20 cellular contexts compared by ENCODE assay signal in genomic region chr19:49781394-49781793, GRCh38. TPM values are rescaled to one million over a fixed set of nuclear protein-coding genes. Genes with fewer than 3 reads are reported as not detected.
DNase-seq lines count a peak whose midpoint lies in the region; ATAC-seq, FAIRE-seq and TF ChIP-seq lines count a peak whose summit lies in the region.
"Had no signal": no experiment of that assay in that cellular context is flagged by ENCODE, and none has a peak within 500 bp of the region (broad histone marks: within the 10 kb centered on the region; RNA-seq: fewer than 3 reads in every experiment).

No MANE protein-coding gene starts in this region.

- peak overlapping the region; percentile 37 for H3K27ac Mint-ChIP-seq in astrocyte (ENCODE audit: unreplicated experiment)

- no peak for FAIRE-seq in astrocyte (lab: Jason Lieb, UNC)
- FAIRE-seq: islet of Langerhans had no signal

- H3K4me2 ChIP-seq in astrocyte (ENCODE audit: low read length) = no peak overlapping the region

- peaks cover 51% of the 10 kb centered on the region for H4K20me1 ChIP-seq in astrocyte (ENCODE audit: insufficient read depth, low read length)

- H3K36me3 Mint-ChIP-seq in astrocyte (ENCODE audit: low read depth, unreplicated experiment) = peaks cover 25% of the 10 kb centered on the region

- H3K4me3 ChIP-seq in right cardiac atrium (ENCODE audit: low read length) (no peak overlapping the region), astrocyte (ENCODE audit: insufficient read depth, low read depth, low read length) (no peak overlapping the region), mucosa of descending colon (no peak overlapping the region), Peyer's patch (no peak overlapping the region)
- H3K4me3 ChIP-seq: breast epithelium, esophagus squamous epithelium, vagina had no signal

- H3K79me2 ChIP-seq in astrocyte (ENCODE audit: insufficient read depth, low read length) = peaks cover 40% of the 10 kb centered on the region

- H3K9me3 Mint-ChIP-seq in astrocyte (ENCODE audit: unreplicated experiment) = no peaks in the 10 kb centered on the region

- H3K27ac ChIP-seq in right cardiac atrium (ENCODE audit: low read length) (no peak overlapping the region), astrocyte (ENCODE audit: low read depth, low read length) (no peak overlapping the region), Peyer's patch (no peak overlapping the region)
- H3K27ac ChIP-seq: breast epithelium, vagina had no signal

- H3K4me1 ChIP-seq in right cardiac atrium (ENCODE audit: control insufficient read depth, insufficient read depth, low read length) = no peaks in the 10 kb centered on the region
- peaks cover 2% of the 10 kb centered on the region for H3K4me1 ChIP-seq in astrocyte (ENCODE audit: insufficient read depth, low read length)
- no peaks in the 10 kb centered on the region for H3K4me1 ChIP-seq in mucosa of descending colon (ENCODE audit: low read depth)
- peaks cover 0 to 4% (median 0%) of the 10 kb centered on the region in 4 donors for H3K4me1 ChIP-seq in Peyer's patch
- H3K4me1 ChIP-seq: breast epithelium had no signal

- H3K9ac ChIP-seq in astrocyte (ENCODE audit: low read length) = no peak overlapping the region

- intact Hi-C loops in right cardiac atrium (cut with DNase I) = no loop called here
- intact Hi-C loops in cardiac septum (cut with DNase I) = no loop called here
- intact Hi-C loops in mucosa of descending colon (cut with DNase I, micrococcal nuclease) = no loop called here

- peaks cover 3% of the 10 kb centered on the region for H3K4me1 Mint-ChIP-seq in astrocyte (ENCODE audit: low read depth, unreplicated experiment)

- ATAC-seq in right cardiac atrium (peak; percentile 30 to 39), mucosa of descending colon (peak; percentile 24), GM18511 (IDR thresholded peaks at IDR 0.05; ENCODE audit: unreplicated experiment) (no peak)

- TF ChIP-seq CTCF in astrocyte (IDR thresholded peaks at IDR 0.05; ENCODE audit: insufficient read depth, low read depth, low read length) (no peak), mucosa of descending colon (IDR thresholded peaks at IDR 0.05) (no peak), Peyer's patch (IDR thresholded peaks at IDR 0.05) (no peak)

- H3K4me3 Mint-ChIP-seq in astrocyte (ENCODE audit: unreplicated experiment) = no peak overlapping the region

- WGBS in right cardiac atrium = 93% methylated on average over 7 of the region's 7 CpGs

- no peak overlapping the region for H2AFZ ChIP-seq in astrocyte (ENCODE audit: low read depth, low read length)

- H3K36me3 ChIP-seq in astrocyte (ENCODE audit: insufficient read depth, low read length) (peaks cover 13% of the 10 kb centered on the region), mucosa of descending colon (ENCODE audit: low read depth) (no peaks in the 10 kb centered on the region), Peyer's patch (peaks cover 0 to 39% (median 0%) of the 10 kb centered on the region in 3 donors)
- H3K36me3 ChIP-seq: breast epithelium had no signal

- H3K9me3 ChIP-seq in right cardiac atrium (ENCODE audit: control insufficient read depth, low read length) = no peaks in the 10 kb centered on the region
- no peaks in the 10 kb centered on the region for H3K9me3 ChIP-seq in astrocyte (ENCODE audit: insufficient read depth, low read depth, low read length)
- no peaks in the 10 kb centered on the region for H3K9me3 ChIP-seq in mucosa of descending colon
- H3K9me3 ChIP-seq in Peyer's patch = no peaks in the 10 kb centered on the region
- H3K9me3 ChIP-seq: breast epithelium, esophagus squamous epithelium, vagina had no signal

- no peaks in the 10 kb centered on the region for H3K27me3 ChIP-seq in right cardiac atrium (ENCODE audit: control insufficient read depth, insufficient read depth)
- H3K27me3 ChIP-seq in astrocyte (ENCODE audit: insufficient read depth, low read length) = no peaks in the 10 kb centered on the region
- no peaks in the 10 kb centered on the region for H3K27me3 ChIP-seq in Peyer's patch
- H3K27me3 ChIP-seq: breast epithelium, esophagus squamous epithelium, vagina had no signal

- TF ChIP-seq POLR2A in Peyer's patch (IDR thresholded peaks at IDR 0.05) = no peak

- H3K27me3 Mint-ChIP-seq in astrocyte (ENCODE audit: low read depth, unreplicated experiment) = no peaks in the 10 kb centered on the region

- DNase-seq in right cardiac atrium (no peak), cardiac septum (ENCODE audit: low spot score) (no peak), astrocyte (ENCODE audit: low read depth) (no peak), mucosa of descending colon (no peak), Peyer's patch (no peak), SHP77 treated with DMSO at 0.1 percent for 48 hours (lab: John Stamatoyannopoulos, UW) (no peak)
- no peak for DNase-seq in activated effector memory CD4-positive, alpha-beta T cell treated with Interleukin-2 at 50 U/mL for 16 hours
- DNase-seq: activated naive CD4-positive, alpha-beta T cell treated with anti-CD3 and anti-CD28 coated beads, Interleukin-2, amount 50 U/mL, for 16 hours; COR-L47; esophagus squamous epithelium; head of caudate nucleus; mesenchymal stem cell; NCI-H1694 treated with DMSO at 0.1 percent for 48 hours; T-helper 9 cell had no signal

RNA-seq across cellular contexts. Expression of gene AP2A1, which starts 14.6 kb away (rescaled TPM):
- total RNA-seq in right cardiac atrium (10 to 100 TPM; 58.8 to 80.7 (median 73.7) TPM), cardiac septum (63.9 TPM), astrocyte (163 and 168 TPM in 2 replicates), mucosa of descending colon (10 to 100 TPM; 73.6 to 84.8 (median 82.5) TPM), Peyer's patch (100 to 1,000 TPM in 1 of 4 donors, 10 to 100 TPM in 3; 57.8 to 102 (median 85.1) TPM)
- 50.8 TPM for polyA plus RNA-seq in right cardiac atrium

RNA-seq across cellular contexts. Expression of gene TSKS, which starts 18.3 kb away (rescaled TPM):
- total RNA-seq in right cardiac atrium (1 to 10 TPM in 3 of 4 donors, under 1 TPM in 1; 0.59 to 1.4 (median 1.2) TPM), cardiac septum (0.24 TPM), astrocyte (not detected in 2 replicates), mucosa of descending colon (under 1 TPM in 1 of 3 donors, not detected in 2; 0.35 TPM), Peyer's patch (not detected)
- 1.1 TPM for polyA plus RNA-seq in right cardiac atrium
- total RNA-seq: esophagus squamous epithelium, M059J, SK-MEL-5 had no signal

RNA-seq across cellular contexts. Expression of gene FUZ, which starts 31.7 kb away (rescaled TPM):
- total RNA-seq in right cardiac atrium (10 to 100 TPM; 13.2 to 21.3 (median 16.4) TPM), cardiac septum (13.7 TPM), astrocyte (8.9 and 9.8 TPM in 2 replicates), mucosa of descending colon (10 to 100 TPM in 2 of 3 donors, 1 to 10 TPM in 1; 6.6 to 21.0 (median 11.9) TPM), Peyer's patch (10 to 100 TPM in 3 of 4 donors, 1 to 10 TPM in 1; 4.1 to 13.8 (median 12.3) TPM)
- polyA plus RNA-seq in right cardiac atrium = 25.8 TPM

RNA-seq across cellular contexts. Expression of gene MED25, which starts 36.7 kb away (rescaled TPM):
- 10 to 100 TPM; 37.8 to 50.4 (median 43.1) TPM for total RNA-seq in right cardiac atrium
- 39.2 TPM for polyA plus RNA-seq in right cardiac atrium
- total RNA-seq in cardiac septum = 33.0 TPM
- 61.3 and 72.2 TPM in 2 replicates for total RNA-seq in astrocyte
- total RNA-seq in mucosa of descending colon = 10 to 100 TPM; 54.7 to 57.4 (median 55.2) TPM
- total RNA-seq in Peyer's patch = 10 to 100 TPM; 29.7 to 57.7 (median 41.8) TPM
